8 cellular contexts compared by ENCODE assay signal in the genomic region with DNA sequence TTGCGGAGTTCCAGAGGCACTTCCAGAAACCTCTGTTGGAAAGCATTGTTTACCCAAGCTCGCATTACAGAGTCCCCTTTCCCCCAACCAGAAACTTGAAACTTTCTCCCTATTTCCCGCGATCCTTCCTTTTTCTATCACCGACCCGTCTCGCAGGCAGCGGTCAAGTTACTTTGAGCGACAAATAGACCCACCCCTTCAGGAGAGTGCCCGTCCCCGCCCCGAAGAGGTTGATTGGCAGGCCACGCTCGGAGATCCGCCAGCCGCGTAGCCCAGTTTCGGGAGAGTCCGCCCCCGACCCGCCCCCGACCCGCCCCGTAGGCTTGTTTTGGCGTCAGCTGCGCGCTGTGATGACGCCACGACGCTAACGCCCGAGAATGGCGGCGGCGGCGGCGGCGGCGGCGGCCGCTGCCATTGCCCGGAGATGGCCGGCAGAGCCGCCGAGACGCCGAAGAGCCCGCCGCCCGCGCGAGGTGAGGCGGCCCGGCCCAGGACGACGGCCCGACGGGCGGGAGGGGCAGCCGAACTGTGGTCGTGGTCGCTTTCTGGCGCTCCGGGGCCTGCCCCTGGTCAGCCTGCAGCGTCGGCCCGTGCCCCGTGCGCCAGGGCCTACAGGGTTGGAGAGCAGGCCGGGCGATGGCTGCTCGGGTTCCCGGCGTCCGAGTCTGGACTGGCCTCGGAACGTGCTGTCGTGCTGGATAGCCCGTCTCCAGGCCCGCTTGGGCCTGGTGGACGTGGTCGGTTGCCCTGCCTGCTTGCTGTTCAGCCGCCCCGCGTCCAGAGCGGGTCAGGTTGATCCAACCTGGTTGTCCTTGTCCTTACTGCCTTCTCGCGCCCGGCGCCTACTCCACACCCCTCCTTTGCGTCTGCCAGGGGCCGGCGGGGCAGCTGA. TPM values are rescaled to one million over a fixed set of nuclear protein-coding genes. Genes with fewer than 3 reads are reported as not detected.
DNase-seq lines count a peak whose midpoint lies in the region; ATAC-seq and TF ChIP-seq lines count a peak whose summit lies in the region.

A gene (plus strand): TSS at position 356 of the 892 bp plus-strand sequence. CDS start 15,496 bp downstream, outside the sequence.

- BruUV-seq in PC-9 (replicated peaks; lab: Mats Ljungman, UMichigan) = no TSS peak

- POLR2A ChIA-PET in PC-9 (lab: Charles Lee; ENCODE audit: unreplicated experiment) = interaction anchor here (0.6 kb wide), 1 partner anchor 15 kb away, joined by 20 read pairs; no protein-coding TSS in a partner anchor

- peak; percentile 99 for DNase-seq in DMS114 treated with DMSO at 0.1 percent for 48 hours (lab: John Stamatoyannopoulos, UW; ENCODE audit: unreplicated experiment)
- peak; percentile 94 for DNase-seq in KBM-7
- DNase-seq in PC-9 = peak; percentile 88 to 91
- DNase-seq in activated T-cell treated with anti-CD3 and anti-CD28 coated beads, Interleukin-2, amount 50 U/mL, for 1 hour = peak; percentile 87
- DNase-seq in erythroblast (lab: John Stamatoyannopoulos, UW) = peak; percentile 97 to 99
- peak; percentile 89 to 90 for DNase-seq in stimulated activated CD8-positive, alpha-beta memory T cell treated with anti-CD3 and anti-CD28 coated beads, Interleukin-4, amount 100 ng/mL, for 4 hours (ENCODE audit: low read depth in 2 of 2, low spot score in 1 of 2)

- H3K9ac ChIP-seq in mucosa of rectum (ENCODE audit: low read depth in 1 of 2, low read length in 2 of 2) = peak within 1 kb of the TSS; percentile 96 to 98

- no peaks in the 10 kb centered on the region for H3K9me2 ChIP-seq in PC-9 (ENCODE audit: insufficient read depth)

- peaks cover 49% of the 10 kb centered on the region for H3K79me2 ChIP-seq in PC-9 (ENCODE audit: low read depth)

- CTCF ChIA-PET in PC-9 (lab: Charles Lee) = interaction anchor here (0.6 kb wide), 2 partner anchors 9 to 77 kb away, joined by 4 to 11 read pairs; no protein-coding TSS in a partner anchor

- peaks cover 20% of the 10 kb centered on the region; the same call in 1 of the 2 replicates for H3F3A ChIP-seq in PC-9 (ENCODE audit: insufficient read depth, low read depth)

- H3K9me3 ChIP-seq in PC-9 (ENCODE audit: insufficient read depth, low read depth) (no peaks in the 10 kb centered on the region), mucosa of rectum (ENCODE audit: control insufficient read depth in 2 of 2, low read length in 2 of 2) (no peaks in the 10 kb centered on the region)

- H3K27ac ChIP-seq in PC-9 = peak within 1 kb of the TSS; percentile 31
- H3K27ac ChIP-seq in mucosa of rectum (ENCODE audit: low read depth in 2 of 2, low read length in 2 of 2) = peak within 1 kb of the TSS; percentile 97 to 98

- in situ Hi-C loops in KBM-7 (cut with MboI; ENCODE audit: low pct_unique_long_range_greater_than_20kb, low sequenced_read_pairs) = no loop called here

- peak; percentile 93 for ATAC-seq in GM21619 (IDR thresholded peaks at IDR 0.05; ENCODE audit: unreplicated experiment)

- TF ChIP-seq CTCF in PC-9 (conservative IDR thresholded peaks at IDR 0.05) = no peak

- H4K20me1 ChIP-seq in PC-9 (ENCODE audit: insufficient read depth) = peaks cover 13% of the 10 kb centered on the region

- H3K4me3 ChIP-seq in PC-9 (peak within 1 kb of the TSS; percentile 98), mucosa of rectum (ENCODE audit: low read length in 2 of 2) (peak within 1 kb of the TSS; percentile 89 to 91)

- peak within 1 kb of the TSS; percentile 89 for H3K4me2 ChIP-seq in PC-9

- no peaks in the 10 kb centered on the region for H3K36me3 ChIP-seq in PC-9 (ENCODE audit: low read depth)
- H3K36me3 ChIP-seq in mucosa of rectum (ENCODE audit: control insufficient read depth in 2 of 2, insufficient read depth in 2 of 2, low read length in 2 of 2) = no peaks in the 10 kb centered on the region

- H2AFZ ChIP-seq in PC-9 = peak within 1 kb of the TSS; percentile 86

- H3K27me3 ChIP-seq in PC-9 (ENCODE audit: insufficient read depth, low read depth) = no peaks in the 10 kb centered on the region
- no peaks in the 10 kb centered on the region for H3K27me3 ChIP-seq in mucosa of rectum (ENCODE audit: control insufficient read depth in 2 of 2, insufficient read depth in 2 of 2, low read length in 2 of 2)

- H3K4me1 ChIP-seq in PC-9 (replicated peaks; ENCODE audit: insufficient read depth) (peaks cover 14% of the 10 kb centered on the region), mucosa of rectum (ENCODE audit: control insufficient read depth in 2 of 2, insufficient read depth in 2 of 2, low read length in 2 of 2) (peaks cover 16 to 19% of the 10 kb centered on the region in 2 donors)

- peak; percentile 72 for TF ChIP-seq POLR2A in erythroblast (IDR thresholded peaks at IDR 0.05; ENCODE audit: low read length)

- intact Hi-C loops in PC-9 (cut with micrococcal nuclease; ENCODE audit: unreplicated experiment) = loop anchor here (5.0 kb wide), 1 partner anchor 34 kb away; no protein-coding TSS in a partner anchor

RNA-seq across cellular contexts. Expression of the gene that starts here (rescaled TPM):
- total RNA-seq in PC-9 (2021) = 25.8 and 28.4 TPM in 2 replicates

Comparison
In these comparisons a context has a peak if more than half of its experiments do, and no peak if none do; other contexts are left out.
1. Peak in every context shown above with its lines: DNase-seq, ATAC-seq, H3K4me3 ChIP-seq and H3K27ac ChIP-seq.